ENCODE assay signal across 8 cellular contexts in the genomic region with DNA sequence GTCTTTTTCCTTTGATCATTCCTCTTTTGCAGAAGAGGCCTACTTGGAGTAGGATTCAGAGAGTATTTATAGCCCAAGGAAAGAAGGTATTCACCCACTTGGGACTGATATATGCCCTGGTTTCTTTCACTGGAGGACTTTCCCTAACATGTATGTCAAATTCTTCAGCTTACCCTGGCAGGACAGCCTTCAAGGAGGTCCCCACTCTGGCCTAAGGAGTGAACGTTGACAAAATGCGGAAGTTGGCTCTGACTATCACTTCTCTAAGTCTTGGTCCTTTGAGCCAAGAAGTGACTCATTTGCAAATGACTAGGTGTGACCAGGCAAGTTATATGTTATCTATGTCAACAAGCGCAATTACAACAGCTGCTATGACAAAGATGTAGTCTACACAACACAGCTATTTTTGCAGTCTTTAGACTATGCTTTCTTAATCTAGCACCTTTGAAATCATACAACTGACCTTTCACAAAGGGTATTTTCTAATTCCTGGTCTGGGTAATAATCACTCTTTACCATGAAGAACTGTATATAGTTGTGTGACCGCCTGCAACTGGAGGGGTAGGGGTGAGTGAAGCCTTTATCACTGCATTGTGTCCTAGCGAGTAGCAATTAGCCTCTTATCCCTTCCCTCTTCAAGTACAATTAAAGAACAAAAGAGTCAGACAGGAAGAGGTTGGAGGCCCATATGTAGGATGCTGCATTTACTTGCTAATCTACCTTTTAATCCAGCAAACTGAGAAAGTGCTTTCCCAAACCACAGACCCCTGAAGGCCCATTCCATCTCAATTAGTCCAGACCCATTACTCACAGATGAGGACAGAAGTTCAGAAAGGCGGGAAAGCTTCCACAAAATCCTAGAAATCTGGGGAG. TPM values are rescaled to one million over a fixed set of nuclear protein-coding genes. Genes with fewer than 3 reads are reported as not detected.
A peak's percentile ranks its signal among the peaks of the same experiment; 100 is the strongest.
DNase-seq lines count a peak whose midpoint lies in the region; ATAC-seq and TF ChIP-seq lines count a peak whose summit lies in the region.

No MANE protein-coding gene starts in this region.

- H3K9me3 Mint-ChIP-seq in osteocyte (ENCODE audit: unreplicated experiment), result no peaks in the 10 kb centered on the region

- no peaks in the 10 kb centered on the region for H3K9me3 ChIP-seq in heart right ventricle

- peak overlapping the region in 1 of 10 donors; percentile 42 for H3K27ac ChIP-seq in heart right ventricle

- peaks cover 11% of the 10 kb centered on the region for H3K4me1 Mint-ChIP-seq in osteocyte (ENCODE audit: unreplicated experiment)

- no peaks in the 10 kb centered on the region for H3K27me3 Mint-ChIP-seq in osteocyte (ENCODE audit: unreplicated experiment)

- H3K4me3 Mint-ChIP-seq in osteocyte (ENCODE audit: unreplicated experiment), result no peak overlapping the region

- no peak overlapping the region for H3K4me3 ChIP-seq in heart right ventricle

- TF ChIP-seq CTCF in heart right ventricle (IDR thresholded peaks at IDR 0.05) (no peak), osteocyte (IDR thresholded peaks at IDR 0.05) (no peak)

- H3K27ac Mint-ChIP-seq in osteocyte (ENCODE audit: unreplicated experiment), result no peak overlapping the region

- no peaks in the 10 kb centered on the region for H3K36me3 Mint-ChIP-seq in osteocyte (ENCODE audit: unreplicated experiment)

- H3K36me3 ChIP-seq in heart right ventricle, result peaks cover 0 to 17% (median 0%) of the 10 kb centered on the region in 9 donors

- peak; percentile 100 for ATAC-seq in GM19395 (IDR thresholded peaks at IDR 0.05; ENCODE audit: unreplicated experiment)
- peak; percentile 99 for ATAC-seq in HG03342 (IDR thresholded peaks at IDR 0.05; ENCODE audit: unreplicated experiment)
- peak in 6 of 8 donors; percentile 29 to 83 (median 43) for ATAC-seq in heart right ventricle

- peaks cover 0 to 14% (median 0%) of the 10 kb centered on the region in 9 donors for H3K4me1 ChIP-seq in heart right ventricle

- peak; percentile 20 for DNase-seq in COR-L47 (lab: John Stamatoyannopoulos, UW)
- DNase-seq in OCI-M1 (lab: John Stamatoyannopoulos, UW), result peak; percentile 98
- peak in 1 of 2 donors; percentile 10 for DNase-seq in heart right ventricle
- DNase-seq in cerebellum (ENCODE audit: low spot score), result no peak
- DNase-seq in SW 1271 (lab: John Stamatoyannopoulos, UW), result no peak
- DNase-seq in osteocyte (ENCODE audit: extremely low spot score, unreplicated experiment), result no peak

- intact Hi-C loops in heart right ventricle (cut with DNase I), result no loop called here

- 69 to 74% methylated on average over 6 of the region's 6 CpGs for WGBS in heart right ventricle, 2 donors

- H3K27me3 ChIP-seq in heart right ventricle, result no peaks in the 10 kb centered on the region

RNA-seq across cellular contexts. Expression of a gene that starts 50.1 kb away (rescaled TPM):
- 1 to 10 TPM; 2.4 to 8.1 (median 3.4) TPM for total RNA-seq in heart right ventricle
- polyA plus RNA-seq in heart right ventricle, result 1 to 10 TPM; 1.3 to 3.5 TPM
- total RNA-seq in cerebellum, result 40.9 TPM
- 0.64 and 0.84 TPM in 2 replicates for total RNA-seq in osteocyte

Comparison
In these comparisons a context has a peak if more than half of its experiments do, and no peak if none do; other contexts are left out.
1. DNase-seq: peak in COR-L47 (single experiment) and OCI-M1 (single experiment); none in cerebellum (single experiment), SW 1271 (0 of 2) and osteocyte (single experiment).
2. ATAC-seq: peak in every context shown above with its lines; median percentile 100 in GM19395; 99 in HG03342; 43 in heart right ventricle.